In the genomic region with DNA sequence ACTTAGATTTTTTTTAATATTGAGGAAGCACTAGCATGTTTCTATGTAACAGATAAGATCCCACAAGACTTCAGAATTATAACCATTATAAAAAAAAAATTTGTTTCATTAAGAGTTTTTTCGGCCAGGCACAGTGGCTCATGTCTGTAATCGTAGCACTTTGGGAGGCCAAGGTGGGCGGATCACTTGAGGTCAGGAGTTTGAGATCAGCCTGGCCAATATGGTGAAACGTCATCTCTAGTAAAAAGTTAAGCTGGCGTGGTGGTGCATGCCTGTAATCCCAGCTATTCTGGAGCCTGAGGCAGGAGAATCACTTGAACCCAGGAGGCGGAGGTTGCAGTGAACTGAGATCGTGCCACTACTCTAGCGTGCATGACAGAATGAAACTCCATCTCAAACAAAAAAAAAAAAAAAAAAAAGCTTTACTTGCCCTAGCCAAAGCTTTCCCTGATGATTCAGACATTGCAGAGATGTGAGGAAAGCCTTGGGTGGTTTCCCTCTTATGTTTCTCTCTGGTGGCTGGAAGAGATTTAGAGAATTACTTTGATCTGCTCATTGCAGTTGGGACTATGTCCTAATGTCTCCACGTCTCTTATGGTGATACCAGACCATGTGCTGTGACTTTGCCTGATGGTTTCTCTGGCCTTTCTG, we compare ENCODE assay signal across 16 cellular contexts.
A peak's percentile ranks its signal among the peaks of the same experiment; 100 is the strongest.
DNase-seq lines count a peak whose midpoint lies in the region; ATAC-seq, FAIRE-seq and TF ChIP-seq lines count a peak whose summit lies in the region.
"Had no signal": no experiment of that assay in that cellular context is flagged by ENCODE, and none has a peak within 500 bp of the region (broad histone marks: within the 10 kb centered on the region; RNA-seq: fewer than 3 reads in every experiment).

No MANE protein-coding gene starts in this region.

- no peaks in the 10 kb centered on the region for H3K9me3 ChIP-seq in pancreas
- no peaks in the 10 kb centered on the region for H3K9me3 ChIP-seq in prostate gland
- no peaks in the 10 kb centered on the region for H3K9me3 ChIP-seq in sigmoid colon
- H3K9me3 ChIP-seq: ascending aorta had no signal

- H3K4me3 ChIP-seq in fibroblast of pulmonary artery (replicated peaks; ENCODE audit: low read depth, low read length): no peak overlapping the region
- H3K4me3 ChIP-seq in pancreas: no peak overlapping the region
- no peak overlapping the region for H3K4me3 ChIP-seq in prostate gland
- no peak overlapping the region for H3K4me3 ChIP-seq in sigmoid colon
- H3K4me3 ChIP-seq: ascending aorta had no signal

- DNase-seq in ELR (ENCODE audit: low read depth): peak; percentile 59
- DNase-seq in T1000 (lab: John Stamatoyannopoulos, UW): peak; percentile 39
- DNase-seq in fibroblast of pulmonary artery (ENCODE audit: low read depth): peak; percentile 39
- no peak for DNase-seq in pancreas
- DNase-seq in OCI-M2 (lab: John Stamatoyannopoulos, UW; ENCODE audit: unreplicated experiment): no peak
- DNase-seq in prostate gland (ENCODE audit: low spot score): no peak
- DNase-seq in sigmoid colon: no peak
- DNase-seq: activated B cell treated with CpG ODN at 0.5 μM for 24 hours; activated T-cell treated with anti-CD3 and anti-CD28 coated beads, Interleukin-2, amount 50 U/mL, for 24 hours; erythroblast; NCI-H1105 treated with DMSO at 0.1 percent for 48 hours; NCI-H526 treated with DMSO at 0.1 percent for 48 hours; nucleus accumbens; stimulated activated CD4-positive, alpha-beta T cell treated with anti-CD3 and anti-CD28 coated beads, Interleukin-4, amount 100 ng/mL, for 24 hours had no signal

- no peaks in the 10 kb centered on the region for H3K27me3 ChIP-seq in pancreas
- no peaks in the 10 kb centered on the region for H3K27me3 ChIP-seq in prostate gland (replicated peaks; ENCODE audit: insufficient read depth)
- no peaks in the 10 kb centered on the region for H3K27me3 ChIP-seq in sigmoid colon
- H3K27me3 ChIP-seq: ascending aorta had no signal

- H3K36me3 ChIP-seq in pancreas: no peaks in the 10 kb centered on the region
- no peaks in the 10 kb centered on the region for H3K36me3 ChIP-seq in prostate gland
- no peaks in the 10 kb centered on the region for H3K36me3 ChIP-seq in sigmoid colon
- H3K36me3 ChIP-seq: ascending aorta had no signal

- intact Hi-C loops in pancreas (cut with DNase I): no loop called here
- intact Hi-C loops in prostate gland (cut with DNase I): no loop called here
- intact Hi-C loops in sigmoid colon (cut with DNase I): no loop called here

- H3K27ac ChIP-seq in pancreas: no peak overlapping the region
- H3K27ac ChIP-seq in prostate gland: no peak overlapping the region
- no peak overlapping the region for H3K27ac ChIP-seq in sigmoid colon
- H3K27ac ChIP-seq: ascending aorta had no signal

- H3K4me1 ChIP-seq in pancreas (no peaks in the 10 kb centered on the region), prostate gland (replicated peaks) (no peaks in the 10 kb centered on the region), sigmoid colon (no peaks in the 10 kb centered on the region)
- H3K4me1 ChIP-seq: ascending aorta had no signal

- TF ChIP-seq POLR2A in prostate gland (IDR thresholded peaks at IDR 0.05) (no peak), sigmoid colon (IDR thresholded peaks at IDR 0.05) (no peak)

- ATAC-seq in pancreas: peak in 3 of 4 donors; percentile 18 to 43 (median 40)
- no peak for ATAC-seq in HG02763 (IDR thresholded peaks at IDR 0.05; ENCODE audit: unreplicated experiment)

- 76 to 79% methylated on average over 9 of the region's 9 CpGs for WGBS in pancreas, 2 donors
- 57% methylated on average over 9 of the region's 9 CpGs for WGBS in prostate gland
- whole genome bisulfite sequencing in sigmoid colon, 2 donors: 77 to 79% methylated on average over 9 of the region's 9 CpGs

- no peak for TF ChIP-seq EP300 in sigmoid colon (IDR thresholded peaks at IDR 0.05)

- no peak for TF ChIP-seq CTCF in fibroblast of pulmonary artery (IDR thresholded peaks at IDR 0.05; ENCODE audit: low read length, missing control alignments)
- TF ChIP-seq CTCF in pancreas (IDR thresholded peaks at IDR 0.05): no peak
- TF ChIP-seq CTCF in prostate gland (IDR thresholded peaks at IDR 0.05): no peak
- TF ChIP-seq CTCF in sigmoid colon (IDR thresholded peaks at IDR 0.05): no peak

- FAIRE-seq in pancreas (lab: Jason Lieb, UNC): no peak

Comparison
In these comparisons a context has a peak if more than half of its experiments do, and no peak if none do; other contexts are left out.
1. DNase-seq: peak in ELR (single experiment), T1000 (single experiment) and fibroblast of pulmonary artery (single experiment); none in pancreas (0 of 6), OCI-M2 (single experiment), prostate gland (single experiment) and sigmoid colon (single experiment).